ENCODE assay signal across 22 cellular contexts in genomic region chr3:7282988-7283387, GRCh38.
"Had no signal": no experiment of that assay in that cellular context is flagged by ENCODE, and none has a peak within 500 bp of the region (broad histone marks: within the 10 kb centered on the region; RNA-seq: fewer than 3 reads in every experiment).

No MANE protein-coding gene starts in this region.

- DNase-seq: activated B cell treated with CpG ODN at 0.5 μM for 24 hours; activated CD4-positive, alpha-beta T cell treated with anti-CD3 and anti-CD28 coated beads for 1 hour; activated CD4-positive, alpha-beta T cell treated with anti-CD3 and anti-CD28 coated beads, Interleukin-2, amount 10 ng/mL, durations not matched to agents 24 days and 14 days; activated CD4-positive, alpha-beta T cell treated with anti-CD3 and anti-CD28 coated beads, Interleukin-2, amount 50 U/mL, for 48 hours; activated CD8-positive, alpha-beta memory T cell treated with anti-CD3 and anti-CD28 coated beads, Interleukin-2, amount 10 ng/mL, durations not matched to agents 7 days and 5 days; activated effector memory CD4-positive, alpha-beta T cell treated with Interleukin-2 at 50 U/mL for 16 hours; activated naive CD4-positive, alpha-beta T cell; activated T-cell treated with anti-CD3 and anti-CD28 coated beads, Interleukin-2, amount 50 U/mL, for 24 hours; aorta; Kasumi-1; KBM-7; NCI-H1105 treated with DMSO at 0.1 percent for 48 hours; NCI-H1436 treated with DMSO at 0.1 percent for 48 hours; NCI-H187; NCI-H2081; NCI-H510A treated with DMSO at 0.1 percent for 48 hours; NCI-H69; PC-3; SHP77; T-cell; T-helper 2 cell; T1000 had no signal

- ATAC-seq: activated CD8-positive, alpha-beta memory T cell treated with anti-CD3 and anti-CD28 coated beads, Interleukin-2, amount 10 ng/mL, durations not matched to agents 7 days and 5 days; PC-3; T-cell had no signal
